ENCODE assay signal across 12 cellular contexts in the genomic region with DNA sequence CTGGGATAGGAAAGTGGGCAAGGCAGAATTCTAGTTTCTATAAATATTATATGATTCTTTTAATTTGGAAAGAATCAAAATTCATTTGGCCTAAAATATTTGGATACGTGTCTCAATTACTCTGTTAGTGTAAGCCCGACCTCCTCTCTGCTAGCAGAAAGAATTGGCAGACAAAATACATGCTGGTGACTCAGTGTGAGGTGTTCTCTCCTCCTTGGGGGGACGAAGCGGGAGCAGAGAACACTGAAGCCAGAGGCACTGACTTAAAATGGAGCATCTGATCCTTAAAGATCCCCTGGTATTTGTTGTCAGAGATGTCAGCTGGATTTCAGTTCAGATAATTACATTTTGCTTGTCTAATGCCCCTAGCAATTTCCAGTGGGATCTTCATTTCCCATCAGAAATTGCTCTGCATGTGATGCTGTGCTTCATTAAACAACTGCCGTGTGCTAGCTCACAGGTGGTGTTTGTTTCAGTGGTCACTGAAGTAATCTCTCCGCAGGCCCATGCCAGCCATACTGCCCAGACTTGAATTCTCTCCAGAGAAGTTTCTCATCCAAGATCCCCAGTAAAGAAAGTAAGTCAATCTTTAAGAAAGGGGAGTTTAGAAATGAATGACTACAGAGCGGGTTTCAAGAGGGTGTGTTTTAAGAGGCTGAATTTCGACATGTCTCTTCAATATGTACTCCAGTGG.
DNase-seq lines count a peak whose midpoint lies in the region; ATAC-seq, FAIRE-seq and TF ChIP-seq lines count a peak whose summit lies in the region.
"Had no signal": no experiment of that assay in that cellular context is flagged by ENCODE, and none has a peak within 500 bp of the region (broad histone marks: within the 10 kb centered on the region; RNA-seq: fewer than 3 reads in every experiment).

No MANE protein-coding gene starts in this region.

- H3K79me2 ChIP-seq in HepG2 (ENCODE audit: insufficient read depth, low read length) = no peaks in the 10 kb centered on the region

- in situ Hi-C loops in HepG2 (cut with HindIII; ENCODE audit: extremely low pct_ligation_motif_present, low pct_unique_long_range_greater_than_20kb) = no loop called here

- no peak overlapping the region for H3K4me2 ChIP-seq in HepG2 (ENCODE audit: low read depth, low read length)

- TF ChIP-seq POLR2A in HepG2 (IDR thresholded peaks at IDR 0.05; ENCODE audit: insufficient read depth in 1 of 2, low read depth in 2 of 2, low read length in 2 of 2) = no peak

- 22% methylated on average over 7 of the region's 8 CpGs for WGBS in HepG2 (ENCODE audit: low lambda C conversion rate)
- WGBS in aorta, 2 donors = 46% methylated on average over 8 of the region's 8 CpGs

- no peak overlapping the region for H2AFZ ChIP-seq in HepG2 (ENCODE audit: low read length)

- H3K9ac ChIP-seq in HepG2 (ENCODE audit: insufficient read depth, low read depth, low read length) = no peak overlapping the region

- CTCF ChIA-PET in HepG2 (lab: Yijun Ruan, JAX; ENCODE audit: low intra/inter-chr PET ratio, low total read pairs) = no interaction called here

- TF ChIP-seq EP300 in HepG2 (IDR thresholded peaks at IDR 0.05; ENCODE audit: low read depth in 2 of 2, low read length in 2 of 2) (no peak), HepG2 (CRISPR knock-in tag; IDR thresholded peaks at IDR 0.05; ENCODE audit: borderline replicate concordance) (no peak)

- no peak for TF ChIP-seq CTCF in HepG2 (CRISPR knock-in tag; IDR thresholded peaks at IDR 0.05)

- H3K36me3 ChIP-seq in MG63 (no peaks in the 10 kb centered on the region), HepG2 (replicated peaks in 1 of 2; ENCODE audit: control insufficient read depth in 1 of 2, insufficient read depth in 2 of 2, low read length in 2 of 2) (no peaks in the 10 kb centered on the region), aorta (ENCODE audit: control insufficient read depth in 1 of 2, insufficient read depth in 2 of 2, low read length in 1 of 2) (no peaks in the 10 kb centered on the region)

- TF ChIP-seq RAD21 in HepG2 (CRISPR knock-in tag; IDR thresholded peaks at IDR 0.05) = no peak

- FAIRE-seq in HepG2 (lab: Jason Lieb, UNC) = no peak

- no TSS peak for BruUV-seq in HepG2 (replicated peaks; lab: Mats Ljungman, UMichigan)

- H3K4me1 ChIP-seq in HepG2 (ENCODE audit: insufficient read depth, low read length) = no peaks in the 10 kb centered on the region
- H3K4me1 ChIP-seq in aorta (ENCODE audit: control insufficient read depth in 1 of 2, insufficient read depth in 2 of 2, low read length in 2 of 2) = no peaks in the 10 kb centered on the region

- POLR2A ChIA-PET in HepG2 (lab: Yijun Ruan, JAX) = no interaction called here

- H3K4me3 ChIP-seq in MG63 = peak overlapping the region; percentile 13; the same call in 1 of the 2 replicates
- no peak overlapping the region for H3K4me3 ChIP-seq in HepG2 (replicated peaks in 1 of 3; ENCODE audit: insufficient read depth in 1 of 3, low read depth in 2 of 3, low read length in 3 of 3)
- no peak overlapping the region for H3K4me3 ChIP-seq in aorta (ENCODE audit: low read length in 2 of 2)
- H3K4me3 ChIP-seq: mucosa of descending colon, skin epidermis had no signal

- H3K9me3 ChIP-seq in MG63 (no peaks in the 10 kb centered on the region), HepG2 (ENCODE audit: low read length) (no peaks in the 10 kb centered on the region), aorta (ENCODE audit: control insufficient read depth, low read length) (no peaks in the 10 kb centered on the region)
- H3K9me3 ChIP-seq: mucosa of descending colon had no signal

- peak; percentile 6 for DNase-seq in COLO829 (ENCODE audit: low spot score)
- peak; percentile 86 for DNase-seq in MG63
- DNase-seq in cerebellar cortex (ENCODE audit: low spot score) = peak; percentile 66
- peak; percentile 64 for DNase-seq in kidney tubule cell (ENCODE audit: low spot score)
- DNase-seq in DMS53 (lab: John Stamatoyannopoulos, UW) = no peak
- no peak for DNase-seq in HepG2 (ENCODE audit: low spot score)
- no peak for DNase-seq in aorta
- no peak for DNase-seq in T-helper 1 cell
- DNase-seq: activated CD4-positive, alpha-beta T cell treated with anti-CD3 and anti-CD28 coated beads, Interleukin-2, amount 10 ng/mL, durations not matched to agents 24 days and 14 days; cortex of kidney; mucosa of descending colon had no signal

- intact Hi-C loops in HepG2 (cut with micrococcal nuclease; ENCODE audit: unreplicated experiment) (no loop called here), aorta (cut with DNase I) (loop anchor here in 1 of 2 donors (10.0 kb wide), 1 partner anchor 750 kb away; no protein-coding TSS in a partner anchor)

- no peaks in the 10 kb centered on the region for H4K20me1 ChIP-seq in HepG2 (ENCODE audit: insufficient read depth, low read length)

- no peak overlapping the region for H3K27ac ChIP-seq in HepG2 (ENCODE audit: extremely low read length, insufficient read depth, low read length)
- no peak overlapping the region for H3K27ac ChIP-seq in aorta (ENCODE audit: low read depth in 1 of 2, low read length in 2 of 2)

- ATAC-seq in HepG2 (no peak), aorta (ENCODE audit: low FRiP score) (no peak)
- ATAC-seq: mucosa of descending colon had no signal

- no peaks in the 10 kb centered on the region for H3K27me3 ChIP-seq in MG63
- no peaks in the 10 kb centered on the region; a peak in 1 of 5 replicates for H3K27me3 ChIP-seq in HepG2 (ENCODE audit: control insufficient read depth in 1 of 2, insufficient read depth in 2 of 2, low read length in 2 of 2)
- no peaks in the 10 kb centered on the region for H3K27me3 ChIP-seq in aorta (ENCODE audit: control insufficient read depth in 1 of 2, insufficient read depth in 2 of 2, low read length in 1 of 2)

TF ChIP-seq in HepG2, 621 proteins besides CTCF, POLR2A, EP300 and RAD21 (continues in another document):
- TF ChIP-seq, protein P1, sequence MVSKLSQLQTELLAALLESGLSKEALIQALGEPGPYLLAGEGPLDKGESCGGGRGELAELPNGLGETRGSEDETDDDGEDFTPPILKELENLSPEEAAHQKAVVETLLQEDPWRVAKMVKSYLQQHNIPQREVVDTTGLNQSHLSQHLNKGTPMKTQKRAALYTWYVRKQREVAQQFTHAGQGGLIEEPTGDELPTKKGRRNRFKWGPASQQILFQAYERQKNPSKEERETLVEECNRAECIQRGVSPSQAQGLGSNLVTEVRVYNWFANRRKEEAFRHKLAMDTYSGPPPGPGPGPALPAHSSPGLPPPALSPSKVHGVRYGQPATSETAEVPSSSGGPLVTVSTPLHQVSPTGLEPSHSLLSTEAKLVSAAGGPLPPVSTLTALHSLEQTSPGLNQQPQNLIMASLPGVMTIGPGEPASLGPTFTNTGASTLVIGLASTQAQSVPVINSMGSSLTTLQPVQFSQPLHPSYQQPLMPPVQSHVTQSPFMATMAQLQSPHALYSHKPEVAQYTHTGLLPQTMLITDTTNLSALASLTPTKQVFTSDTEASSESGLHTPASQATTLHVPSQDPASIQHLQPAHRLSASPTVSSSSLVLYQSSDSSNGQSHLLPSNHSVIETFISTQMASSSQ (IDR thresholded peaks at IDR 0.05; ENCODE audit: low read depth) = no peak
- TF ChIP-seq, protein P1 (CRISPR knock-in tag; IDR thresholded peaks at IDR 0.05; ENCODE audit: borderline replicate concordance) = no peak
- no peak for TF ChIP-seq ZNF224 (CRISPR knock-in tag; IDR thresholded peaks at IDR 0.05)
- no peak for TF ChIP-seq ZNF790 (CRISPR knock-in tag; IDR thresholded peaks at IDR 0.05; ENCODE audit: borderline replicate concordance)
- TF ChIP-seq RBAK (CRISPR knock-in tag; IDR thresholded peaks at IDR 0.05) = no peak
- TF ChIP-seq, protein P2, sequence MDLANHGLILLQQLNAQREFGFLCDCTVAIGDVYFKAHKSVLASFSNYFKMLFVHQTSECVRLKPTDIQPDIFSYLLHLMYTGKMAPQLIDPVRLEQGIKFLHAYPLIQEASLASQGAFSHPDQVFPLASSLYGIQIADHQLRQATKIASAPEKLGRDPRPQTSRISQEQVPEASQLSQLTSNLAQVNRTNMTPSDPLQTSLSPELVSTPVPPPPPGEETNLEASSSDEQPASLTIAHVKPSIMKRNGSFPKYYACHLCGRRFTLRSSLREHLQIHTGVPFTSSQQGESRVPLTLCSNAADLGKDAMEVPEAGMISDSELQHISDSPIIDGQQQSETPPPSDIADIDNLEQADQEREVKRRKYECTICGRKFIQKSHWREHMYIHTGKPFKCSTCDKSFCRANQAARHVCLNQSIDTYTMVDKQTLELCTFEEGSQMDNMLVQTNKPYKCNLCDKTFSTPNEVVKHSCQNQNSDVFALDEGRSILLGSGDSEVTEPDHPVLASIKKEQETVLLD (CRISPR knock-in tag; IDR thresholded peaks at IDR 0.05; ENCODE audit: low read depth) = no peak
- TF ChIP-seq, protein P3, sequence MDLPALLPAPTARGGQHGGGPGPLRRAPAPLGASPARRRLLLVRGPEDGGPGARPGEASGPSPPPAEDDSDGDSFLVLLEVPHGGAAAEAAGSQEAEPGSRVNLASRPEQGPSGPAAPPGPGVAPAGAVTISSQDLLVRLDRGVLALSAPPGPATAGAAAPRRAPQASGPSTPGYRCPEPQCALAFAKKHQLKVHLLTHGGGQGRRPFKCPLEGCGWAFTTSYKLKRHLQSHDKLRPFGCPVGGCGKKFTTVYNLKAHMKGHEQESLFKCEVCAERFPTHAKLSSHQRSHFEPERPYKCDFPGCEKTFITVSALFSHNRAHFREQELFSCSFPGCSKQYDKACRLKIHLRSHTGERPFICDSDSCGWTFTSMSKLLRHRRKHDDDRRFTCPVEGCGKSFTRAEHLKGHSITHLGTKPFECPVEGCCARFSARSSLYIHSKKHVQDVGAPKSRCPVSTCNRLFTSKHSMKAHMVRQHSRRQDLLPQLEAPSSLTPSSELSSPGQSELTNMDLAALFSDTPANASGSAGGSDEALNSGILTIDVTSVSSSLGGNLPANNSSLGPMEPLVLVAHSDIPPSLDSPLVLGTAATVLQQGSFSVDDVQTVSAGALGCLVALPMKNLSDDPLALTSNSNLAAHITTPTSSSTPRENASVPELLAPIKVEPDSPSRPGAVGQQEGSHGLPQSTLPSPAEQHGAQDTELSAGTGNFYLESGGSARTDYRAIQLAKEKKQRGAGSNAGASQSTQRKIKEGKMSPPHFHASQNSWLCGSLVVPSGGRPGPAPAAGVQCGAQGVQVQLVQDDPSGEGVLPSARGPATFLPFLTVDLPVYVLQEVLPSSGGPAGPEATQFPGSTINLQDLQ (CRISPR knock-in tag; IDR thresholded peaks at IDR 0.05) = no peak

Comparison
In these comparisons a context has a peak if more than half of its experiments do, and no peak if none do; other contexts are left out.
1. DNase-seq: peak in COLO829 (single experiment), MG63 (single experiment), cerebellar cortex (single experiment) and kidney tubule cell (single experiment); none in DMS53 (single experiment), HepG2 (single experiment), aorta (0 of 2) and T-helper 1 cell (0 of 5).